In the genomic region with DNA sequence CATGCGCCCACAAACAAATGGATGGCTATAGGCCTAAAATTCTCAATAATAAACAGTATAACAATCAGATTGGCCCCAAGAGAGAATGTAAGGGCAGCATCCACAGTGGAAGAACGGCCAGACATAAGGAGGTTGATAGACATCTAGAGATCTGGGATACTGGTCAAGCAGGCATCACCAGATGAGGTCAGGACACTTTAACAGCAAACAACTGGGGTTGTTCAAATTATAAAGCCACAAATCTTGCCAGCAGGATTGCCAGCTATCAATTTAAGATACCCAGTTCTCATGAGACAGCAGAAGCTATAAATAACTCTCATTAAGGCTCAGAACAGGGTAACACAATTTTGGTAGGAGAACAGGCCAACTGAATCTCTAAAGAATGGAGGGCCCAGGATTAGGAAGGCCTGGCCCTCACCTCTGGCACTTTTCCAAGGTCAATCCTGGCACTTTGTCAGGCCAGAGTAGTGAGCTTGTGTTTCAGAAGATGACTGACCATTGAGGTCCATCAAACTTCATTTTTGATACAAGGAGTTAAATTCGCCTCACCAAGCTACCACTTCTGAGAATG, we compare ENCODE assay signal across 1 cellular context.
TF ChIP-seq lines count a peak whose summit lies in the region.

No MANE protein-coding gene starts in this region.

TF ChIP-seq in WTC11, 78 proteins besides CTCF, POLR2A, EP300 and RAD21 (continued from another document):
- TF ChIP-seq, protein P1, sequence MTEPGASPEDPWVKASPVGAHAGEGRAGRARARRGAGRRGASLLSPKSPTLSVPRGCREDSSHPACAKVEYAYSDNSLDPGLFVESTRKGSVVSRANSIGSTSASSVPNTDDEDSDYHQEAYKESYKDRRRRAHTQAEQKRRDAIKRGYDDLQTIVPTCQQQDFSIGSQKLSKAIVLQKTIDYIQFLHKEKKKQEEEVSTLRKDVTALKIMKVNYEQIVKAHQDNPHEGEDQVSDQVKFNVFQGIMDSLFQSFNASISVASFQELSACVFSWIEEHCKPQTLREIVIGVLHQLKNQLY (CRISPR knock-in tag; IDR thresholded peaks at IDR 0.05): no peak
